Comparison of ENCODE assay signal across 10 cellular contexts in genomic region chr1:102550729-102551384, GRCh38.
DNase-seq lines count a peak whose midpoint lies in the region; ATAC-seq, FAIRE-seq and TF ChIP-seq lines count a peak whose summit lies in the region.
"Had no signal": no experiment of that assay in that cellular context is flagged by ENCODE, and none has a peak within 500 bp of the region (broad histone marks: within the 10 kb centered on the region; RNA-seq: fewer than 3 reads in every experiment).

No MANE protein-coding gene starts in this region.

- no CpG with 5 or more reads among the region's 2 CpGs for whole genome bisulfite sequencing in HepG2 (ENCODE audit: low lambda C conversion rate)

- H3K27me3 Mint-ChIP-seq in CD14-positive monocyte (ENCODE audit: low read depth in 3 of 3) = no peaks in the 10 kb centered on the region
- H3K27me3 Mint-ChIP-seq: B cell had no signal

- DNase-seq in NCI-H1417 (lab: John Stamatoyannopoulos, UW) = peak in 2 of 3 experiments; percentile 5 to 19
- DNase-seq in NCI-H1417 treated with DMSO at 0.1 percent for 48 hours (lab: John Stamatoyannopoulos, UW) = no peak
- DNase-seq in SW480 (ENCODE audit: low spot score) = peak; percentile 1
- peak; percentile 22 for DNase-seq in HepG2 (ENCODE audit: low spot score)
- no peak for DNase-seq in CD14-positive monocyte (ENCODE audit: low spot score)
- DNase-seq in activated naive CD4-positive, alpha-beta T cell treated with Interleukin-2 at 50 U/mL for 16 hours = no peak
- no peak for DNase-seq in NCI-H526 treated with DMSO at 0.1 percent for 48 hours (lab: John Stamatoyannopoulos, UW)

- H3K27ac Mint-ChIP-seq in CD14-positive monocyte = no peak overlapping the region
- H3K27ac Mint-ChIP-seq: B cell had no signal

- POLR2A ChIA-PET in HepG2 (lab: Yijun Ruan, JAX) = no interaction called here

- FAIRE-seq in HepG2 (lab: Jason Lieb, UNC) = no peak
- FAIRE-seq: endometrium had no signal

- no peaks in the 10 kb centered on the region for H3K36me3 Mint-ChIP-seq in CD14-positive monocyte

- TF ChIP-seq RAD21 in HepG2 (CRISPR knock-in tag; IDR thresholded peaks at IDR 0.05) = no peak

- CTCF ChIA-PET in HepG2 (lab: Yijun Ruan, JAX; ENCODE audit: low intra/inter-chr PET ratio, low total read pairs) = no interaction called here

- H2AFZ ChIP-seq in HepG2 (ENCODE audit: low read length) = no peak overlapping the region

- no peak overlapping the region for H3K27ac ChIP-seq in HepG2 (ENCODE audit: extremely low read length, insufficient read depth, low read length)

- no peaks in the 10 kb centered on the region for H3K79me2 ChIP-seq in HepG2 (ENCODE audit: insufficient read depth, low read length)

- ATAC-seq in HG02798 (IDR thresholded peaks at IDR 0.05; ENCODE audit: poor library complexity, unreplicated experiment) (peak; percentile 65), HepG2 (peak; percentile 83)

- no peak overlapping the region for H3K9ac ChIP-seq in HepG2 (ENCODE audit: insufficient read depth, low read depth, low read length)

- no peak overlapping the region for H3K4me2 ChIP-seq in HepG2 (ENCODE audit: low read depth, low read length)

- in situ Hi-C loops in HepG2 (cut with HindIII; ENCODE audit: extremely low pct_ligation_motif_present, low pct_unique_long_range_greater_than_20kb) = no loop called here

- peaks cover 29% of the 10 kb centered on the region for H3K9me3 ChIP-seq in HepG2 (ENCODE audit: low read length)

- TF ChIP-seq EP300 in HepG2 (IDR thresholded peaks at IDR 0.05; ENCODE audit: low read depth in 2 of 2, low read length in 2 of 2) (no peak), HepG2 (CRISPR knock-in tag; IDR thresholded peaks at IDR 0.05; ENCODE audit: borderline replicate concordance) (no peak)

- peaks cover 5 to 11% (median 8%) of the 10 kb centered on the region in 7 donors for H3K9me3 Mint-ChIP-seq in CD14-positive monocyte

- BruUV-seq in HepG2 (replicated peaks; lab: Mats Ljungman, UMichigan) = no TSS peak

- no peaks in the 10 kb centered on the region for H4K20me1 ChIP-seq in HepG2 (ENCODE audit: insufficient read depth, low read length)

- no peak overlapping the region for H3K4me3 Mint-ChIP-seq in CD14-positive monocyte
- H3K4me3 Mint-ChIP-seq: B cell had no signal

- intact Hi-C loops in HepG2 (cut with micrococcal nuclease; ENCODE audit: unreplicated experiment) (no loop called here), CD14-positive monocyte (cut with micrococcal nuclease) (no loop called here)

- no peak for TF ChIP-seq POLR2A in HepG2 (IDR thresholded peaks at IDR 0.05; ENCODE audit: insufficient read depth in 1 of 2, low read depth in 2 of 2, low read length in 2 of 2)

- no peak overlapping the region for H3K4me3 ChIP-seq in HepG2 (replicated peaks in 1 of 3; ENCODE audit: insufficient read depth in 1 of 3, low read depth in 2 of 3, low read length in 3 of 3)

- no peaks in the 10 kb centered on the region for H3K36me3 ChIP-seq in HepG2 (replicated peaks in 1 of 2; ENCODE audit: control insufficient read depth in 1 of 2, insufficient read depth in 2 of 2, low read length in 2 of 2)

- H3K4me1 Mint-ChIP-seq in CD14-positive monocyte = no peaks in the 10 kb centered on the region
- H3K4me1 Mint-ChIP-seq: B cell had no signal

- H3K4me1 ChIP-seq in HepG2 (ENCODE audit: insufficient read depth, low read length) = no peaks in the 10 kb centered on the region

- peak; percentile 40 for TF ChIP-seq CTCF in HepG2 (CRISPR knock-in tag; IDR thresholded peaks at IDR 0.05)
- no peak for TF ChIP-seq CTCF in CD14-positive monocyte (IDR thresholded peaks at IDR 0.05)

- no peaks in the 10 kb centered on the region for H3K27me3 ChIP-seq in HepG2 (ENCODE audit: control insufficient read depth in 1 of 2, insufficient read depth in 2 of 2, low read length in 2 of 2)

TF ChIP-seq in HepG2, 621 proteins besides CTCF, POLR2A, EP300 and RAD21 (continues in another document):
- no peak for TF ChIP-seq SP140L (CRISPR knock-in tag; IDR thresholded peaks at IDR 0.05; ENCODE audit: borderline replicate concordance)
- no peak for TF ChIP-seq ZNF572 (CRISPR knock-in tag; IDR thresholded peaks at IDR 0.05)
- no peak for TF ChIP-seq ZNF253 (CRISPR knock-in tag; IDR thresholded peaks at IDR 0.05; ENCODE audit: borderline replicate concordance)
- TF ChIP-seq ATF4 (CRISPR knock-in tag; IDR thresholded peaks at IDR 0.05) = no peak
- no peak for TF ChIP-seq KIAA2018 (CRISPR knock-in tag; IDR thresholded peaks at IDR 0.05; ENCODE audit: borderline replicate concordance)
- TF ChIP-seq FOXP4 (CRISPR knock-in tag; IDR thresholded peaks at IDR 0.05) = no peak
- TF ChIP-seq ATF7 (IDR thresholded peaks at IDR 0.05) = no peak
- no peak for TF ChIP-seq ATF7 (CRISPR knock-in tag; IDR thresholded peaks at IDR 0.05)
- no peak for TF ChIP-seq RBM22 (optimal IDR thresholded peaks at IDR 0.05; ENCODE audit: low read length)
- no peak for TF ChIP-seq SKI (IDR thresholded peaks at IDR 0.05; ENCODE audit: partially characterized antibody)
- TF ChIP-seq ZNF577 (CRISPR knock-in tag; IDR thresholded peaks at IDR 0.05; ENCODE audit: borderline replicate concordance, low read depth) = no peak
- no peak for TF ChIP-seq GTF2F1 (IDR thresholded peaks at IDR 0.05; ENCODE audit: low read length)
- TF ChIP-seq ZNF230 (CRISPR knock-in tag; IDR thresholded peaks at IDR 0.05) = no peak

Comparison
In these comparisons a context has a peak if more than half of its experiments do, and no peak if none do; other contexts are left out.
1. DNase-seq: peak in NCI-H1417 (2 of 3), SW480 (single experiment) and HepG2 (single experiment); none in NCI-H1417 treated with DMSO at 0.1 percent for 48 hours (single experiment), CD14-positive monocyte (single experiment), activated naive CD4-positive, alpha-beta T cell treated with Interleukin-2 at 50 U/mL for 16 hours (single experiment) and NCI-H526 treated with DMSO at 0.1 percent for 48 hours (single experiment).